8 cellular contexts compared by ENCODE assay signal in genomic region chr19:4337906-4338440, GRCh38. TPM values are rescaled to one million over a fixed set of nuclear protein-coding genes. Genes with fewer than 3 reads are reported as not detected.
A peak's percentile ranks its signal among the peaks of the same experiment; 100 is the strongest.
DNase-seq lines count a peak whose midpoint lies in the region; ATAC-seq and TF ChIP-seq lines count a peak whose summit lies in the region.

No MANE protein-coding gene starts in this region.

- peaks cover 20% of the 10 kb centered on the region for H3K36me3 ChIP-seq in BLaER1

- no peaks in the 10 kb centered on the region for H3K27me3 Mint-ChIP-seq in chondrocyte (ENCODE audit: low read depth)

- H3K4me1 ChIP-seq in BLaER1 (peaks cover 23% of the 10 kb centered on the region), mononuclear cell (ENCODE audit: insufficient read depth, low read length) (peaks cover 21% of the 10 kb centered on the region)

- H4K20me1 ChIP-seq in BLaER1 = no peaks in the 10 kb centered on the region

- peak overlapping the region; percentile 63 for H3K4me3 Mint-ChIP-seq in chondrocyte (ENCODE audit: unreplicated experiment)

- peaks cover 5% of the 10 kb centered on the region; the same call in 1 of the 2 replicates for H3K9me3 ChIP-seq in BLaER1
- H3K9me3 ChIP-seq in mononuclear cell (ENCODE audit: low read depth, low read length) = no peaks in the 10 kb centered on the region

- no peaks in the 10 kb centered on the region for H3K27me3 ChIP-seq in BLaER1
- no peaks in the 10 kb centered on the region for H3K27me3 ChIP-seq in mononuclear cell (ENCODE audit: insufficient read depth, low read length)

- no peak for DNase-seq in LNCaP clone FGC (ENCODE audit: low read depth)
- no peak for DNase-seq in chondrocyte (ENCODE audit: low spot score)
- no peak for DNase-seq in NOMO-1 treated with DMSO at 0.1 percent for 48 hours (lab: John Stamatoyannopoulos, UW; ENCODE audit: unreplicated experiment)
- DNase-seq in hippocampal formation (lab: John Stamatoyannopoulos, UW) = no peak
- DNase-seq in pons (ENCODE audit: low spot score) = no peak

- peaks cover 3% of the 10 kb centered on the region for H3K9me3 Mint-ChIP-seq in chondrocyte (ENCODE audit: low read depth)

- H3K9ac ChIP-seq in BLaER1 = peak overlapping the region; percentile 81

- H3K36me3 Mint-ChIP-seq in chondrocyte (ENCODE audit: low read depth) = no peaks in the 10 kb centered on the region

- H3K27ac Mint-ChIP-seq in chondrocyte (ENCODE audit: unreplicated experiment) = peak overlapping the region; percentile 68

- peak overlapping the region; percentile 88 for H3K4me2 ChIP-seq in BLaER1

- H3K4me1 Mint-ChIP-seq in chondrocyte (ENCODE audit: low read depth) = peaks cover 11% of the 10 kb centered on the region

- TF ChIP-seq CTCF in LNCaP clone FGC (IDR thresholded peaks at IDR 0.05; ENCODE audit: control insufficient read depth, extremely low read depth, insufficient read depth) (no peak), chondrocyte (IDR thresholded peaks at IDR 0.05) (no peak)

- peak overlapping the region; percentile 81 for H3K27ac ChIP-seq in BLaER1

- ATAC-seq in HG02571 (IDR thresholded peaks at IDR 0.05; ENCODE audit: unreplicated experiment) = no peak

- H3K4me3 ChIP-seq in BLaER1 (peak overlapping the region; percentile 65), LNCaP clone FGC (ENCODE audit: low read depth, low read length) (peak overlapping the region; percentile 58), mononuclear cell (ENCODE audit: low read length) (peak overlapping the region; percentile 26)

RNA-seq across cellular contexts. Expression of gene STAP2, which starts 0.7 kb away (rescaled TPM):
- 0.85 to 2.0 TPM (median 1.0 TPM) in 3 replicates for total RNA-seq in chondrocyte
- total RNA-seq in mononuclear cell = 0.42 TPM

RNA-seq across cellular contexts. Expression of gene MPND, which starts 5.4 kb away (rescaled TPM):
- total RNA-seq in chondrocyte = 13.6 to 14.9 TPM (median 14.1 TPM) in 3 replicates
- total RNA-seq in mononuclear cell = 7.3 TPM

RNA-seq across cellular contexts. Expression of gene FSD1, which starts 33.6 kb away (rescaled TPM):
- 8.8 to 13.7 TPM (median 11.6 TPM) in 3 replicates for total RNA-seq in chondrocyte
- total RNA-seq in mononuclear cell = 0.73 TPM

RNA-seq across cellular contexts. Expression of gene TMIGD2, which starts 35.8 kb away (rescaled TPM):
- not detected in 3 replicates for total RNA-seq in chondrocyte
- total RNA-seq in mononuclear cell = 27.8 TPM

RNA-seq across cellular contexts. Expression of gene SHD, which starts 58.9 kb away (rescaled TPM):
- not detected in 3 replicates for total RNA-seq in chondrocyte
- 0.84 TPM for total RNA-seq in mononuclear cell
